Comparison of ENCODE assay signal across 12 cellular contexts in the genomic region with DNA sequence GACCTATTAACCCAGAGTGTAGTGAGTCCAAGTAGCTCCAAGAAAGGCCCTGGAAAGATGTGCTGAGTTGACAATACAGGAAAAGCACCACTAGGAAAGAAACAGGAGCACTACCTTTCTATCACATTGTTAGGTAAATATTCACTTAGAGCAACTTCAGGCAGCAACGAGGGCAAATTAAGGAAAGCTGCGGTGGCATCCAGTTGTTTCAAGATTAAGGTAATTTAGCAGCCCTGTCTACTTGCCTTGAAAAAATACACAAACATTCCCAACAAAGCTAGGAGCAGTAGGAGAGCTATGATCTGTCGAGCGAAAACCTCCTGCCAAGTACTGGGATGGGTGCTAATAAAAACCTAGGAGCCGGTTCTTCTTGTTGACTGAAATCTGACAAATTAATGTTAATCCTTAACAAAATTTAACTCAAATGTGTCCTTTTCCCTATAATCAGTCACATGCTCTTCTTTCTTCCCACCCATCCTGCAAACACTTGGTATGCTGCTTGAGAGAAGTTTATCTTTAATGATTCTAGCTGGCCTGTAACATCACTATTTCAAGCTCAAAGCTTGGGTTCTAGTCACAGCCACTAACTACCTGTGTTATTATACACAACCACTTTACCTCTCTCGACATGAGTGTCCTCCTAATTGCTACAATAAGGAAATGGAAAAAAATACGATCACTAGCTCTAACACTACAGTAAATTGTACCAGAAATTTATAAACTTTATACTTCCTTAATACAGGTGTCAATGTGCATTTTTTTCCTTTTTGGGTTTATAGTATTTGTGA. TPM values are rescaled to one million over a fixed set of nuclear protein-coding genes. Genes with fewer than 3 reads are reported as not detected.
DNase-seq lines count a peak whose midpoint lies in the region; ATAC-seq and TF ChIP-seq lines count a peak whose summit lies in the region.
"Had no signal": no experiment of that assay in that cellular context is flagged by ENCODE, and none has a peak within 500 bp of the region (broad histone marks: within the 10 kb centered on the region; RNA-seq: fewer than 3 reads in every experiment).

No MANE protein-coding gene starts in this region.

- no peaks in the 10 kb centered on the region for H3K27me3 Mint-ChIP-seq in WTC11 (ENCODE audit: low read depth)
- H3K27me3 Mint-ChIP-seq: naive B cell had no signal

- no peak overlapping the region for H3K4me3 ChIP-seq in BLaER1
- peak overlapping the region; percentile 76 for H3K4me3 ChIP-seq in HAP-1

- H3K36me3 Mint-ChIP-seq in WTC11: peaks cover 35% of the 10 kb centered on the region

- peaks cover 23% of the 10 kb centered on the region for H3K4me1 Mint-ChIP-seq in WTC11

- no peak for ATAC-seq in WTC11
- ATAC-seq in left colon: peak; percentile 58
- ATAC-seq in GM19023 (IDR thresholded peaks at IDR 0.05; ENCODE audit: unreplicated experiment): no peak
- ATAC-seq in HG03460 (IDR thresholded peaks at IDR 0.05; ENCODE audit: unreplicated experiment): no peak
- no peak for ATAC-seq in Right ventricle myocardium superior (ENCODE audit: poor library complexity)

- DNase-seq in HAP-1 (ENCODE audit: low spot score in 2 of 2) (no peak), WTC11 (ENCODE audit: low spot score) (no peak), left colon (no peak), substantia nigra (lab: John Stamatoyannopoulos, UW) (no peak), Right ventricle myocardium superior (no peak)
- DNase-seq: activated T-cell treated with anti-CD3 and anti-CD28 coated beads, Interleukin-2, amount 50 U/mL, for 48 hours; DND-41; naive B cell had no signal

- H3K27ac Mint-ChIP-seq in WTC11: peak overlapping the region; percentile 25; the same call in 1 of the 2 replicates

- POLR2A ChIA-PET in WTC11 (lab: Charles Lee): no interaction called here

- no peaks in the 10 kb centered on the region for H4K20me1 ChIP-seq in BLaER1

- H3K4me2 ChIP-seq in BLaER1: peak overlapping the region; percentile 87

- intact Hi-C loops in left colon (cut with DNase I, micrococcal nuclease): no loop called here
- intact Hi-C loops in Right ventricle myocardium superior (cut with DNase I): no loop called here

- no peak for TF ChIP-seq CTCF in WTC11 (IDR thresholded peaks at IDR 0.05)

- H3K4me3 Mint-ChIP-seq in WTC11: peak overlapping the region; percentile 37

- CTCF ChIA-PET in WTC11 (lab: Charles Lee): interaction anchor here (0.7 to 4.2 kb wide), 6 partner anchors 33 to 302 kb away, joined by 3 to 30 read pairs (median 4); no protein-coding TSS in a partner anchor

- no peak overlapping the region for H3K27ac ChIP-seq in BLaER1
- H3K27ac ChIP-seq in substantia nigra (ENCODE audit: low read depth, low read length, poor library complexity, severe bottlenecking): no peak overlapping the region
- H3K27ac ChIP-seq: RWPE1 had no signal

- H3K9ac ChIP-seq in BLaER1: no peak overlapping the region

- H3K27me3 ChIP-seq in BLaER1 (no peaks in the 10 kb centered on the region), HAP-1 (ENCODE audit: low read depth) (no peaks in the 10 kb centered on the region)

- H3K9me3 Mint-ChIP-seq in WTC11: peaks cover 29% of the 10 kb centered on the region

- H3K4me1 ChIP-seq in BLaER1: peaks cover 24% of the 10 kb centered on the region
- H3K4me1 ChIP-seq in HAP-1: peaks cover 13% of the 10 kb centered on the region

- H3K36me3 ChIP-seq in BLaER1 (peaks cover 31% of the 10 kb centered on the region), HAP-1 (replicated peaks) (no peaks in the 10 kb centered on the region)

- H3K9me3 ChIP-seq in BLaER1: peaks cover 44% of the 10 kb centered on the region
- H3K9me3 ChIP-seq in HAP-1: peaks cover 14% of the 10 kb centered on the region; the same call in 1 of the 2 replicates

- in situ Hi-C loops in HAP-1 (cut with MboI; ENCODE audit: low sequenced_read_pairs): no loop called here

TF ChIP-seq in WTC11, 78 proteins besides CTCF, POLR2A, EP300 and RAD21 (continues in another document):
- TF ChIP-seq SMAD4 (CRISPR knock-in tag; IDR thresholded peaks at IDR 0.05) (no peak), KAT7 (CRISPR knock-in tag; IDR thresholded peaks at IDR 0.05; ENCODE audit: borderline replicate concordance) (no peak), NFYB (CRISPR knock-in tag; conservative IDR thresholded peaks at IDR 0.05; ENCODE audit: low read depth) (no peak), SP1 (CRISPR knock-in tag; conservative IDR thresholded peaks at IDR 0.05) (no peak), IRF2 (CRISPR knock-in tag; IDR thresholded peaks at IDR 0.05; ENCODE audit: borderline replicate concordance, low read depth) (no peak), FOXJ3 (CRISPR knock-in tag; IDR thresholded peaks at IDR 0.05; ENCODE audit: borderline replicate concordance) (no peak), ZNF138 (CRISPR knock-in tag; conservative IDR thresholded peaks at IDR 0.05) (no peak)
- TF ChIP-seq, protein P1, sequence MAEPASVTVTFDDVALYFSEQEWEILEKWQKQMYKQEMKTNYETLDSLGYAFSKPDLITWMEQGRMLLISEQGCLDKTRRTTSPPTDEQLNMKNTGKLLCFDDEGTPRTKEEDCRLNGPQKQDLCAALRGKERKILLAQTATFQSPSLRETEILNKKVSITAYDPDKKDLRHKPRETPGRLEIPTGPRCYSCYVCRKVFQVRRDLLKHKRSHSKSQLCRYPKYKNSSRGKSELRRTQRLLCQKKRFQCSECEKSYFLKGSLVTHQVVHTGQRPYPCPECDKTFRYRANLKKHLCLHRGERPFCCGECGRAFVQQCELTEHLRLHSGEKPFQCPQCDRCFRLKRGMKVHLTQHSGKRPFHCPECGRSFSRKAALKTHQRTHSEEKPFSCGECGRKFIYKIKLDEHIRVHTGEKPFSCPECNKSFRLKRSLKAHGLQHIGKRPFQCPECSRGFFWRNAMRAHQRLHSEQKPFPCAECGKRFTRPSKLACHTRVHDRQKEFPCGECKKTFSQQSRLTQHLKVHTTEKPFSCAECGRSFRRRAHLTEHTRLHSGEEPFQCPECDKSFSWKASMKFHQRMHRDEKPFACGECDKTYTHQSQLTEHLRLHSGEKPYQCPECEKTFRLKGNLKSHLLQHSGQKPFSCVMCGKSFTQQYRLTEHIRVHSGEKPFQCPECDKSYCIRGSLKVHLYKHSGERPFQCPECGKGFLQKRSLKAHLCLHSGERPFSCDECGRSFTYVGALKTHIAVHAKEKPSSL (CRISPR knock-in tag; conservative IDR thresholded peaks at IDR 0.05): no peak
- TF ChIP-seq, protein P2, sequence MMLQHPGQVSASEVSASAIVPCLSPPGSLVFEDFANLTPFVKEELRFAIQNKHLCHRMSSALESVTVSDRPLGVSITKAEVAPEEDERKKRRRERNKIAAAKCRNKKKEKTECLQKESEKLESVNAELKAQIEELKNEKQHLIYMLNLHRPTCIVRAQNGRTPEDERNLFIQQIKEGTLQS (CRISPR knock-in tag; conservative IDR thresholded peaks at IDR 0.05): no peak
- TF ChIP-seq, protein P3, sequence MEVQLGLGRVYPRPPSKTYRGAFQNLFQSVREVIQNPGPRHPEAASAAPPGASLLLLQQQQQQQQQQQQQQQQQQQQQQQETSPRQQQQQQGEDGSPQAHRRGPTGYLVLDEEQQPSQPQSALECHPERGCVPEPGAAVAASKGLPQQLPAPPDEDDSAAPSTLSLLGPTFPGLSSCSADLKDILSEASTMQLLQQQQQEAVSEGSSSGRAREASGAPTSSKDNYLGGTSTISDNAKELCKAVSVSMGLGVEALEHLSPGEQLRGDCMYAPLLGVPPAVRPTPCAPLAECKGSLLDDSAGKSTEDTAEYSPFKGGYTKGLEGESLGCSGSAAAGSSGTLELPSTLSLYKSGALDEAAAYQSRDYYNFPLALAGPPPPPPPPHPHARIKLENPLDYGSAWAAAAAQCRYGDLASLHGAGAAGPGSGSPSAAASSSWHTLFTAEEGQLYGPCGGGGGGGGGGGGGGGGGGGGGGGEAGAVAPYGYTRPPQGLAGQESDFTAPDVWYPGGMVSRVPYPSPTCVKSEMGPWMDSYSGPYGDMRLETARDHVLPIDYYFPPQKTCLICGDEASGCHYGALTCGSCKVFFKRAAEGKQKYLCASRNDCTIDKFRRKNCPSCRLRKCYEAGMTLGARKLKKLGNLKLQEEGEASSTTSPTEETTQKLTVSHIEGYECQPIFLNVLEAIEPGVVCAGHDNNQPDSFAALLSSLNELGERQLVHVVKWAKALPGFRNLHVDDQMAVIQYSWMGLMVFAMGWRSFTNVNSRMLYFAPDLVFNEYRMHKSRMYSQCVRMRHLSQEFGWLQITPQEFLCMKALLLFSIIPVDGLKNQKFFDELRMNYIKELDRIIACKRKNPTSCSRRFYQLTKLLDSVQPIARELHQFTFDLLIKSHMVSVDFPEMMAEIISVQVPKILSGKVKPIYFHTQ (CRISPR knock-in tag; IDR thresholded peaks at IDR 0.05): no peak
- TF ChIP-seq, protein P4, sequence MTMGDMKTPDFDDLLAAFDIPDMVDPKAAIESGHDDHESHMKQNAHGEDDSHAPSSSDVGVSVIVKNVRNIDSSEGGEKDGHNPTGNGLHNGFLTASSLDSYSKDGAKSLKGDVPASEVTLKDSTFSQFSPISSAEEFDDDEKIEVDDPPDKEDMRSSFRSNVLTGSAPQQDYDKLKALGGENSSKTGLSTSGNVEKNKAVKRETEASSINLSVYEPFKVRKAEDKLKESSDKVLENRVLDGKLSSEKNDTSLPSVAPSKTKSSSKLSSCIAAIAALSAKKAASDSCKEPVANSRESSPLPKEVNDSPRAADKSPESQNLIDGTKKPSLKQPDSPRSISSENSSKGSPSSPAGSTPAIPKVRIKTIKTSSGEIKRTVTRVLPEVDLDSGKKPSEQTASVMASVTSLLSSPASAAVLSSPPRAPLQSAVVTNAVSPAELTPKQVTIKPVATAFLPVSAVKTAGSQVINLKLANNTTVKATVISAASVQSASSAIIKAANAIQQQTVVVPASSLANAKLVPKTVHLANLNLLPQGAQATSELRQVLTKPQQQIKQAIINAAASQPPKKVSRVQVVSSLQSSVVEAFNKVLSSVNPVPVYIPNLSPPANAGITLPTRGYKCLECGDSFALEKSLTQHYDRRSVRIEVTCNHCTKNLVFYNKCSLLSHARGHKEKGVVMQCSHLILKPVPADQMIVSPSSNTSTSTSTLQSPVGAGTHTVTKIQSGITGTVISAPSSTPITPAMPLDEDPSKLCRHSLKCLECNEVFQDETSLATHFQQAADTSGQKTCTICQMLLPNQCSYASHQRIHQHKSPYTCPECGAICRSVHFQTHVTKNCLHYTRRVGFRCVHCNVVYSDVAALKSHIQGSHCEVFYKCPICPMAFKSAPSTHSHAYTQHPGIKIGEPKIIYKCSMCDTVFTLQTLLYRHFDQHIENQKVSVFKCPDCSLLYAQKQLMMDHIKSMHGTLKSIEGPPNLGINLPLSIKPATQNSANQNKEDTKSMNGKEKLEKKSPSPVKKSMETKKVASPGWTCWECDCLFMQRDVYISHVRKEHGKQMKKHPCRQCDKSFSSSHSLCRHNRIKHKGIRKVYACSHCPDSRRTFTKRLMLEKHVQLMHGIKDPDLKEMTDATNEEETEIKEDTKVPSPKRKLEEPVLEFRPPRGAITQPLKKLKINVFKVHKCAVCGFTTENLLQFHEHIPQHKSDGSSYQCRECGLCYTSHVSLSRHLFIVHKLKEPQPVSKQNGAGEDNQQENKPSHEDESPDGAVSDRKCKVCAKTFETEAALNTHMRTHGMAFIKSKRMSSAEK (CRISPR knock-in tag; IDR thresholded peaks at IDR 0.05; ENCODE audit: borderline replicate concordance): no peak

RNA-seq across cellular contexts. Expression of gene ACAA2, which starts 2.0 kb away (rescaled TPM):
- 135 to 136 TPM (median 136 TPM) in 3 replicates for total RNA-seq in WTC11 (2021)
- 100 to 1,000 TPM; 295 to 358 TPM for total RNA-seq in left colon
- 443 TPM for total RNA-seq in Right ventricle myocardium superior
